ENCODE assay signal across 25 cellular contexts in genomic region chr14:104719343-104719742, GRCh38.
"Had no signal": no experiment of that assay in that cellular context is flagged by ENCODE, and none has a peak within 500 bp of the region (broad histone marks: within the 10 kb centered on the region; RNA-seq: fewer than 3 reads in every experiment).

No MANE protein-coding gene starts in this region.

- FAIRE-seq: endometrium, frontal cortex, islet of Langerhans, pancreas, urothelium cell line had no signal

- H3K27ac ChIP-seq: neutrophil, pancreas, sigmoid colon, skin epidermis, spleen, testis, upper lobe of left lung had no signal

- H3K27me3 ChIP-seq: pancreas, testis, tibial nerve, upper lobe of left lung had no signal

- ATAC-seq: effector memory CD8-positive, alpha-beta T cell; left colon; natural killer cell; pancreas; stimulated activated memory B cell treated with anti-CD40 and anti-IgM and Interleukin-4, amounts not matched to agents 10 μg/mL and 1 μg/mL and 100 μg/mL, for 72 hours; stimulated activated naive CD8-positive, alpha-beta T cell treated with anti-CD3 and anti-CD28 coated beads, Interleukin-15, Interleukin-2, amounts not matched to agents 100 U/mL and 50 U/mL, for 24 hours had no signal

- H3K36me3 ChIP-seq: neutrophil had no signal

- DNase-seq: cerebellar nuclear complex; cortex of kidney; effector memory CD8-positive, alpha-beta T cell; erythroblast; head of caudate nucleus; hippocampal formation; left colon; natural killer cell; pancreas; sigmoid colon; spleen; stimulated activated CD4-positive, alpha-beta T cell treated with anti-CD3 and anti-CD28 coated beads, Interleukin-4, amount 100 ng/mL, for 4 hours; stimulated activated naive CD8-positive, alpha-beta T cell treated with anti-CD3 and anti-CD28 coated beads, Interleukin-15, Interleukin-2, amounts not matched to agents 100 U/mL and 50 U/mL, for 24 hours; substantia nigra; testis had no signal

- H3K4me3 ChIP-seq: lung, pancreas, sigmoid colon, skin epidermis, spleen, testis, tibial nerve, upper lobe of left lung had no signal

- H3K4me1 ChIP-seq: testis had no signal

- H3K9me3 ChIP-seq: neutrophil, pancreas, sigmoid colon, spleen, testis, tibial nerve, upper lobe of left lung had no signal
